Comparison of ENCODE assay signal across 22 cellular contexts in genomic region chr2:202251494-202251893, GRCh38. TPM values are rescaled to one million over a fixed set of nuclear protein-coding genes. Genes with fewer than 3 reads are reported as not detected.
DNase-seq lines count a peak whose midpoint lies in the region; ATAC-seq, FAIRE-seq and TF ChIP-seq lines count a peak whose summit lies in the region.
"Had no signal": no experiment of that assay in that cellular context is flagged by ENCODE, and none has a peak within 500 bp of the region (broad histone marks: within the 10 kb centered on the region; RNA-seq: fewer than 3 reads in every experiment).

No MANE protein-coding gene starts in this region.

- no peak for TF ChIP-seq EP300 in transverse colon (IDR thresholded peaks at IDR 0.05; ENCODE audit: low read depth)

- no peaks in the 10 kb centered on the region for H3K79me2 ChIP-seq in endothelial cell of umbilical vein (ENCODE audit: control insufficient read depth, insufficient read depth, low read length)

- CTCF ChIA-PET in endothelial cell of umbilical vein (lab: Charles Lee), result no interaction called here

- TF ChIP-seq POLR2A in endothelial cell of umbilical vein (IDR thresholded peaks at IDR 0.05; ENCODE audit: low read depth, low read length), result no peak
- TF ChIP-seq POLR2A in transverse colon (IDR thresholded peaks at IDR 0.05), result no peak
- no peak for TF ChIP-seq POLR2A in GM12892 (IDR thresholded peaks at IDR 0.05; ENCODE audit: low read depth, low read length)

- no peaks in the 10 kb centered on the region for H3K9me1 ChIP-seq in endothelial cell of umbilical vein (replicated peaks; ENCODE audit: control insufficient read depth, extremely low read depth, insufficient read depth, low read length)

- H3K9ac ChIP-seq in endothelial cell of umbilical vein (replicated peaks; ENCODE audit: extremely low read depth, insufficient read depth, low read length), result no peak overlapping the region
- H3K9ac ChIP-seq: BLaER1 had no signal

- no peaks in the 10 kb centered on the region for H3K27me3 ChIP-seq in right atrium auricular region
- no peaks in the 10 kb centered on the region for H3K27me3 ChIP-seq in endothelial cell of umbilical vein (ENCODE audit: control insufficient read depth in 2 of 2, insufficient read depth in 2 of 2, low read length in 2 of 2)
- no peaks in the 10 kb centered on the region for H3K27me3 ChIP-seq in transverse colon
- H3K27me3 ChIP-seq: BLaER1 had no signal

- FAIRE-seq in endothelial cell of umbilical vein (lab: Jason Lieb, UNC) (peak; percentile 62), GM12892 (lab: Jason Lieb, UNC) (no peak)
- FAIRE-seq: A204.1, D721Med had no signal

- in situ Hi-C loops in transverse colon (cut with MboI; ENCODE audit: low pct_ligation_motif_present in 1 of 4, low pct_unique_long_range_greater_than_20kb in 1 of 4, low sequenced_read_pairs in 3 of 4), result no loop called here

- H3K4me1 ChIP-seq in right atrium auricular region (no peaks in the 10 kb centered on the region), endothelial cell of umbilical vein (ENCODE audit: control insufficient read depth, extremely low read depth, insufficient read depth, low read length) (peaks cover 17% of the 10 kb centered on the region), transverse colon (no peaks in the 10 kb centered on the region)
- H3K4me1 ChIP-seq: BLaER1 had no signal

- DNase-seq in left ventricle myocardium superior, result no peak
- DNase-seq in right atrium auricular region (ENCODE audit: low spot score), result no peak
- peak; percentile 78 for DNase-seq in endothelial cell of umbilical vein (ENCODE audit: low read depth, low spot score)
- DNase-seq in iris pigment epithelial cell (ENCODE audit: low read depth), result peak; percentile 15
- no peak for DNase-seq in transverse colon
- no peak for DNase-seq in GM12892 (ENCODE audit: insufficient read length)
- DNase-seq: CD4-positive, alpha-beta T cell; HFFc6; KG1; MM.1S; NCI-H1694; NCI-H2029 treated with DMSO at 0.1 percent for 48 hours; NCI-H446 treated with DMSO at 0.1 percent for 48 hours; NCI-H69; SHP77 treated with DMSO at 0.1 percent for 48 hours had no signal

- H3K9me3 ChIP-seq in right atrium auricular region (no peaks in the 10 kb centered on the region), endothelial cell of umbilical vein (replicated peaks; ENCODE audit: control insufficient read depth, insufficient read depth, low read length) (no peaks in the 10 kb centered on the region), transverse colon (no peaks in the 10 kb centered on the region)
- H3K9me3 ChIP-seq: HAP-1 had no signal

- H3K36me3 ChIP-seq in right atrium auricular region, result no peaks in the 10 kb centered on the region
- no peaks in the 10 kb centered on the region for H3K36me3 ChIP-seq in endothelial cell of umbilical vein (ENCODE audit: control insufficient read depth in 2 of 2, extremely low read depth in 1 of 2, insufficient read depth in 2 of 2, low read length in 2 of 2)
- H3K36me3 ChIP-seq in transverse colon, result no peaks in the 10 kb centered on the region
- H3K36me3 ChIP-seq: BLaER1, HAP-1 had no signal

- peak; percentile 48 for ATAC-seq in left ventricle myocardium superior
- ATAC-seq in HG03039 (IDR thresholded peaks at IDR 0.05; ENCODE audit: unreplicated experiment), result no peak
- ATAC-seq: GM23338 had no signal

- no peak overlapping the region for H3K4me2 ChIP-seq in endothelial cell of umbilical vein (ENCODE audit: insufficient read depth, low read length)
- H3K4me2 ChIP-seq: BLaER1, GM23338 had no signal

- no peak overlapping the region for H3K4me3 ChIP-seq in right atrium auricular region
- H3K4me3 ChIP-seq in endothelial cell of umbilical vein (replicated peaks in 1 of 3; ENCODE audit: insufficient read depth in 1 of 3, low read depth in 1 of 3, low read length in 3 of 3), result no peak overlapping the region
- no peak overlapping the region for H3K4me3 ChIP-seq in transverse colon
- H3K4me3 ChIP-seq: BLaER1, GM23338, HAP-1 had no signal

- POLR2A ChIA-PET in endothelial cell of umbilical vein (lab: Charles Lee), result no interaction called here

- intact Hi-C loops in left ventricle myocardium superior (cut with micrococcal nuclease), result no loop called here
- intact Hi-C loops in endothelial cell of umbilical vein (cut with micrococcal nuclease), result no loop called here
- intact Hi-C loops in transverse colon (cut with DNase I; ENCODE audit: low total_unique reads), result no loop called here

- H2AFZ ChIP-seq in endothelial cell of umbilical vein (ENCODE audit: low read depth, low read length), result no peak overlapping the region
- H2AFZ ChIP-seq: GM23338 had no signal

- WGBS in transverse colon (ENCODE audit: low coverage in 1 of 2), 2 donors, result 75 to 80% methylated on average over 3 to 5 of the region's 5 CpGs

- no TSS peak for BruUV-seq in endothelial cell of umbilical vein (replicated peaks; lab: Mats Ljungman, UMichigan)

- H4K20me1 ChIP-seq in endothelial cell of umbilical vein (replicated peaks; ENCODE audit: control insufficient read depth, extremely low read depth, insufficient read depth, low read length), result no peaks in the 10 kb centered on the region
- H4K20me1 ChIP-seq: BLaER1 had no signal

- dilution Hi-C loops in endothelial cell of umbilical vein (cut with MboI; ENCODE audit: extremely low pct_ligation_motif_present, low sequenced_read_pairs), result no loop called here

- H3K27ac ChIP-seq in right atrium auricular region (no peak overlapping the region), endothelial cell of umbilical vein (ENCODE audit: insufficient read depth, low read depth, low read length) (peak overlapping the region; percentile 3), transverse colon (no peak overlapping the region)
- H3K27ac ChIP-seq: BLaER1, RWPE1 had no signal

- no peak for TF ChIP-seq CTCF in right atrium auricular region (IDR thresholded peaks at IDR 0.05)
- no peak for TF ChIP-seq CTCF in endothelial cell of umbilical vein (IDR thresholded peaks at IDR 0.05; ENCODE audit: extremely low read depth in 1 of 2, insufficient read depth in 1 of 2, low read depth in 1 of 2, low read length in 2 of 2)
- no peak for TF ChIP-seq CTCF in transverse colon (IDR thresholded peaks at IDR 0.05)

TF ChIP-seq in endothelial cell of umbilical vein, 7 proteins besides CTCF, POLR2A, EP300 and RAD21:
- TF ChIP-seq MAX (IDR thresholded peaks at IDR 0.05; ENCODE audit: insufficient read depth, insufficient read length) (no peak), EZH2 (IDR thresholded peaks at IDR 0.05; ENCODE audit: borderline replicate concordance, low read depth, low read length, severe bottlenecking) (no peak), GATA2 (IDR thresholded peaks at IDR 0.05; ENCODE audit: insufficient read depth, insufficient read length, low read depth, low read length) (no peak), MYC (IDR thresholded peaks at IDR 0.05; ENCODE audit: low read depth, low read length) (no peak), POLR2AphosphoS5 (IDR thresholded peaks at IDR 0.05; ENCODE audit: insufficient read depth, low read depth, low read length) (no peak), JUN (IDR thresholded peaks at IDR 0.05; ENCODE audit: borderline replicate concordance, insufficient read depth, insufficient read length, low read depth) (no peak), FOS (IDR thresholded peaks at IDR 0.05; ENCODE audit: borderline replicate concordance, insufficient read depth, low read length) (no peak)

RNA-seq across cellular contexts. Expression of gene SUMO1, which starts 13.1 kb away (rescaled TPM):
- total RNA-seq in left ventricle myocardium superior (69.1 TPM), right atrium auricular region (10 to 100 TPM; 42.9 to 53.2 TPM), endothelial cell of umbilical vein (102 and 105 TPM in 2 replicates), transverse colon (10 to 100 TPM; 15.3 to 69.1 (median 54.3) TPM)
- polyA plus RNA-seq in endothelial cell of umbilical vein, result 32.7 and 38.5 TPM in 2 replicates
- polyA plus RNA-seq in endothelial cell of umbilical vein (2011; cell fraction: cytosol; rRNA removed), result 58.9 and 59.7 TPM in 2 replicates
- 20.4 and 24.1 TPM in 2 replicates for polyA plus RNA-seq in endothelial cell of umbilical vein (2011; cell fraction: nucleus; rRNA removed)
- 122 and 164 TPM in 2 replicates for polyA plus RNA-seq in endothelial cell of umbilical vein (2012)
- polyA minus RNA-seq in endothelial cell of umbilical vein, result 39.6 and 49.1 TPM in 2 replicates
- 31.9 TPM for polyA minus RNA-seq in endothelial cell of umbilical vein (2011; cell fraction: cytosol; rRNA and poly(A)+ RNA removed)
- polyA minus RNA-seq in endothelial cell of umbilical vein (2011; cell fraction: nucleus; rRNA and poly(A)+ RNA removed), result 11.5 and 18.3 TPM in 2 replicates
- polyA plus RNA-seq in GM12892 (2012; ENCODE audit: missing spikeins), result 141 TPM

RNA-seq across cellular contexts. Expression of gene NOP58, which starts 14.1 kb away (rescaled TPM):
- total RNA-seq in left ventricle myocardium superior (22.5 TPM), right atrium auricular region (10 to 100 TPM; 17.4 to 18.9 TPM), endothelial cell of umbilical vein (70.6 and 71.4 TPM in 2 replicates), transverse colon (10 to 100 TPM in 3 of 4 donors, 1 to 10 TPM in 1; 9.4 to 54.9 (median 26.3) TPM)
- 12.0 and 21.7 TPM in 2 replicates for polyA plus RNA-seq in endothelial cell of umbilical vein
- 32.7 and 34.8 TPM in 2 replicates for polyA plus RNA-seq in endothelial cell of umbilical vein (2011; cell fraction: cytosol; rRNA removed)
- 69.6 and 107 TPM in 2 replicates for polyA plus RNA-seq in endothelial cell of umbilical vein (2011; cell fraction: nucleus; rRNA removed)
- 62.0 and 91.9 TPM in 2 replicates for polyA plus RNA-seq in endothelial cell of umbilical vein (2012)
- 37.5 and 46.1 TPM in 2 replicates for polyA minus RNA-seq in endothelial cell of umbilical vein
- 48.1 TPM for polyA minus RNA-seq in endothelial cell of umbilical vein (2011; cell fraction: cytosol; rRNA and poly(A)+ RNA removed)
- polyA minus RNA-seq in endothelial cell of umbilical vein (2011; cell fraction: nucleus; rRNA and poly(A)+ RNA removed), result 95.6 and 110 TPM in 2 replicates
- polyA plus RNA-seq in GM12892 (2012; ENCODE audit: missing spikeins), result 114 TPM

Comparison
In these comparisons a context has a peak if more than half of its experiments do, and no peak if none do; other contexts are left out.
1. DNase-seq: peak in endothelial cell of umbilical vein (single experiment) and iris pigment epithelial cell (single experiment); none in left ventricle myocardium superior (single experiment), right atrium auricular region (single experiment), transverse colon (single experiment) and GM12892 (single experiment).